ENCODE assay signal across 8 cellular contexts in the genomic region with DNA sequence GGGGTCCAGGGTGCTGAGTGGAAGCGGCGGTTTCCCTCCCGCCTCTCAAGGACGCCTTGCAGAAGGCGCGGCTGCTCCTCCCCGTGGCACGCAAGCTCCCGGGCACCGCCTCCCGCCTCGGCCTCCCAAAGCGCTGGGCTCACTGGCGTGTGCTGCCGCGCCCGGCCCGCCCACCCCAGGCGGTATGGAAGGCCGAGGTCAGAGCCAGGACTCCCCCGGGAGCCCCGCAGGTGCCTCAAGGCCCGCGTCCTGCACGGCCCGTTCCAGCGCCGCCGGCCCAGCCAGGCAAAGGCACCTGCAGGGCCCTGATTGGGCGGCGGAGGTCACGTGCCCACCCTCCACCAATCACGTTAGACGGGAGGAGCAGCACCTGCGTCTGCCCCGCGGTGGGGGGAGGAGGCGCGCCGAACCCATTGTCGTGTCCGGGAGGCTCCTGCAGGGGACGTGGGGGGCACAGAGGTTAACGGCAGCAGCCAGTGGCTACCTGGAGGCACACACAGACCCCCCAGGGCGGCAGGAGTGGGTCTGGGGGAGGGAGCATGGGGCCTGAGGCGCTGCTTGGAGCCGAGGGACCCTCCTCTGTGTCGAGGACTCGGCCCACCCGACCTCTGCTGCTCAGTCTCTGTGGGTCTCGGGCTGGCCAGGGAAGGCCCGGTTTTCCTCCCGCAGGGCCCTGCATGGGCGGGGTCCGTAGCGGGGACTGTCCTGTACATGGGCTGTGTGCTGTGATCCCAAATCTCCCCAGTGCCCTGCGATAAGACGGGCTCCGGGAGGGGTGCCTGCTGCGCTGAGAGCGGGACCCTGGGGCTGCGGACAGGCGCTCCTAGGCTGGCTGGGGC. TPM values are rescaled to one million over a fixed set of nuclear protein-coding genes. Genes with fewer than 3 reads are reported as not detected.
A peak's percentile ranks its signal among the peaks of the same experiment; 100 is the strongest.
DNase-seq lines count a peak whose midpoint lies in the region; ATAC-seq and TF ChIP-seq lines count a peak whose summit lies in the region.

No MANE protein-coding gene starts in this region.

- peak overlapping the region; percentile 98 for H3K27ac ChIP-seq in colonic mucosa

- peak overlapping the region; percentile 78 for H3K4me3 Mint-ChIP-seq in activated CD4-positive, alpha-beta T cell treated with anti-CD3 and anti-CD28 coated beads for 36 hours

- no peak for TF ChIP-seq CTCF in colonic mucosa (IDR thresholded peaks at IDR 0.05)

- H3K36me3 Mint-ChIP-seq in activated CD4-positive, alpha-beta T cell treated with anti-CD3 and anti-CD28 coated beads for 36 hours (ENCODE audit: low read depth): no peaks in the 10 kb centered on the region

- peak overlapping the region; percentile 97 to 98 for H3K9ac ChIP-seq in colonic mucosa (ENCODE audit: low read depth in 2 of 2, low read length in 2 of 2)

- H3K27me3 Mint-ChIP-seq in activated CD4-positive, alpha-beta T cell treated with anti-CD3 and anti-CD28 coated beads for 36 hours: no peaks in the 10 kb centered on the region

- no peaks in the 10 kb centered on the region for H3K9me3 ChIP-seq in colonic mucosa

- CTCF ChIA-PET in activated CD4-positive, alpha-beta T cell treated with anti-CD3 and anti-CD28 coated beads for 36 hours (lab: Charles Lee): interaction anchor here (0.6 kb wide), 1 partner anchor 143 kb away, joined by 4 read pairs; no protein-coding TSS in a partner anchor

- intact Hi-C loops in activated CD4-positive, alpha-beta T cell treated with anti-CD3 and anti-CD28 coated beads for 36 hours (cut with DNase I, micrococcal nuclease): loop anchor here (1.0 to 5.0 kb wide), 7 partner anchors 28 to 101 kb away; partner anchors contain the start of genes PAXX (in 2 of the 2), EDF1 (in 1 of the 2), PHPT1 (in 1 of the 2) and TRAF2 (in 1 of the 2)
- intact Hi-C loops in colonic mucosa (cut with DNase I) (no loop called here), left colon (cut with DNase I, micrococcal nuclease) (loop anchor here in 1 of 2 donors (10.0 kb wide), 1 partner anchor 75 kb away; the partner anchor contains the start of gene ABCA2)

- H3K4me1 Mint-ChIP-seq in activated CD4-positive, alpha-beta T cell treated with anti-CD3 and anti-CD28 coated beads for 36 hours: peaks cover 2% of the 10 kb centered on the region

- POLR2A ChIA-PET in activated CD4-positive, alpha-beta T cell treated with anti-CD3 and anti-CD28 coated beads for 36 hours (lab: Charles Lee): no interaction called here

- H3K27ac Mint-ChIP-seq in activated CD4-positive, alpha-beta T cell treated with anti-CD3 and anti-CD28 coated beads for 36 hours: peak overlapping the region; percentile 78

- H3K9me3 Mint-ChIP-seq in activated CD4-positive, alpha-beta T cell treated with anti-CD3 and anti-CD28 coated beads for 36 hours (ENCODE audit: low read depth): no peaks in the 10 kb centered on the region

- H3K4me3 ChIP-seq in colonic mucosa: peak overlapping the region; percentile 51

- no peaks in the 10 kb centered on the region for H3K27me3 ChIP-seq in colonic mucosa

- ATAC-seq in GM19025 (IDR thresholded peaks at IDR 0.05; ENCODE audit: low read depth, unreplicated experiment) (peak; percentile 93), HG03342 (IDR thresholded peaks at IDR 0.05; ENCODE audit: unreplicated experiment) (peak; percentile 83), left colon (peak; percentile 79)
- ATAC-seq in activated CD4-positive, alpha-beta T cell treated with anti-CD3 and anti-CD28 coated beads for 36 hours: peak; percentile 98

- peak; percentile 70 to 76 for DNase-seq in AML-193 (lab: John Stamatoyannopoulos, UW)
- DNase-seq in NCI-H446 treated with DMSO at 0.1 percent for 48 hours (lab: John Stamatoyannopoulos, UW): peak; percentile 43
- DNase-seq in activated CD4-positive, alpha-beta T cell treated with anti-CD3 and anti-CD28 coated beads for 36 hours: peak; percentile 98
- DNase-seq in colonic mucosa: peak; percentile 99
- DNase-seq in left colon: peak; percentile 97 to 98
- DNase-seq in stimulated activated CD4-positive, alpha-beta T cell treated with anti-CD3 and anti-CD28 coated beads, Interleukin-1b, Interleukin-23, amount 100 ng/mL, for 4 hours (ENCODE audit: low read depth in 2 of 2): peak; percentile 93 to 95

- H3K4me1 ChIP-seq in colonic mucosa: peaks cover 9% of the 10 kb centered on the region

- no peaks in the 10 kb centered on the region for H3K36me3 ChIP-seq in colonic mucosa

RNA-seq across cellular contexts. Expression of gene LCN12, which starts 2.0 kb away (rescaled TPM):
- 1 to 10 TPM; 1.1 to 1.5 TPM for total RNA-seq in activated CD4-positive, alpha-beta T cell treated with anti-CD3 and anti-CD28 coated beads for 36 hours
- total RNA-seq in colonic mucosa (1 to 10 TPM; 6.5 to 8.6 TPM), left colon (10 to 100 TPM in 1 of 2 donors, 1 to 10 TPM in 1; 8.5 to 10.2 TPM)

RNA-seq across cellular contexts. Expression of gene C8G, which starts 5.0 kb away (rescaled TPM):
- under 1 TPM in 1 of 2 experiments, not detected in 1; 0.77 TPM for total RNA-seq in activated CD4-positive, alpha-beta T cell treated with anti-CD3 and anti-CD28 coated beads for 36 hours
- 10 to 100 TPM in 1 of 2 donors, 1 to 10 TPM in 1; 5.3 to 11.9 TPM for total RNA-seq in colonic mucosa
- 1 to 10 TPM; 3.9 to 8.3 TPM for total RNA-seq in left colon

RNA-seq across cellular contexts. Expression of gene FBXW5, which starts 5.5 kb away (rescaled TPM):
- total RNA-seq in activated CD4-positive, alpha-beta T cell treated with anti-CD3 and anti-CD28 coated beads for 36 hours: 10 to 100 TPM; 54.4 to 66.4 TPM
- total RNA-seq in colonic mucosa (100 to 1,000 TPM; 162 to 174 TPM), left colon (100 to 1,000 TPM; 167 to 195 TPM)

RNA-seq across cellular contexts. Expression of gene PTGDS, which starts 27.3 kb away (rescaled TPM):
- not detected for total RNA-seq in activated CD4-positive, alpha-beta T cell treated with anti-CD3 and anti-CD28 coated beads for 36 hours
- total RNA-seq in colonic mucosa (10 to 100 TPM; 15.9 to 26.1 TPM), left colon (10 to 100 TPM in 1 of 2 donors, 1 to 10 TPM in 1; 8.7 to 36.9 TPM)

RNA-seq across cellular contexts. Expression of gene LCNL1, which starts 32.8 kb away (rescaled TPM):
- total RNA-seq in activated CD4-positive, alpha-beta T cell treated with anti-CD3 and anti-CD28 coated beads for 36 hours: not detected
- total RNA-seq in colonic mucosa (not detected), left colon (under 1 TPM in 1 of 2 donors, not detected in 1; 0.06 TPM)

Comparison
In these comparisons a context has a peak if more than half of its experiments do, and no peak if none do; other contexts are left out.
1. Peak in every context shown above with its lines: DNase-seq, ATAC-seq, H3K4me3 ChIP-seq and H3K27ac ChIP-seq.
2. DNase-seq: peak in every context shown above with its lines; median percentile 99 in colonic mucosa; 98 in activated CD4-positive, alpha-beta T cell treated with anti-CD3 and anti-CD28 coated beads for 36 hours; 98 in left colon; 94 in stimulated activated CD4-positive, alpha-beta T cell treated with anti-CD3 and anti-CD28 coated beads, Interleukin-1b, Interleukin-23, amount 100 ng/mL, for 4 hours; 73 in AML-193; 43 in NCI-H446 treated with DMSO at 0.1 percent for 48 hours.